Comparison of ENCODE assay signal across 8 cellular contexts in the genomic region with DNA sequence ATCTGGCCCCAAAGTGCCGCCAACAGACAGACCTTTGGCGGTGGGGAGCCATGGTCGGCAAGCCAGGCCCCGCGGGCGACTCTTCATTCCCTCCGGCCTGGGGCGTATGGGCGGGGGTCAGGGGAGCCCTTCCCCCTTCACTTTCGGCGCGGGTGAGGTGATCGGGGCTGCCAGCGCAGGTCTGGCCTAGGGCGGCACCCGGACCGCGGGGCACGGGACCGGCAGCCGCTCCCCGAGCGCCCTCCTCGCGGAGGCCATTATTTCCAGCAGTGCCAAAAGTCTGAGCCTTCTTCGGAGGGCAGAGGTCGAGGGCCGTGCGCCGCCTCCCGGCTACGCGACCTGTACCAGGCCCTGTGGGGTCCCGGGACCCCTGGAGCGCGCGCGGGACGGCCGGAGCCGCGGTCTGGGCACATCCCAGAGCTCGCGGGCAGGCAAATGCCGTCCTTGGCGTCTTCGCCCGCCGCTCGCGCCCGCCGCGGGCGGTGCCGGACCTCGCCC. TPM values are rescaled to one million over a fixed set of nuclear protein-coding genes. Genes with fewer than 3 reads are reported as not detected.
DNase-seq lines count a peak whose midpoint lies in the region; ATAC-seq, FAIRE-seq and TF ChIP-seq lines count a peak whose summit lies in the region.

No MANE protein-coding gene starts in this region.

- no peaks in the 10 kb centered on the region for H3K9me2 ChIP-seq in GM23338 (ENCODE audit: insufficient read depth)

- intact Hi-C loops in pancreas (cut with DNase I): no loop called here

- H3K27me3 ChIP-seq in GM23338 (ENCODE audit: insufficient read depth) (no peaks in the 10 kb centered on the region), pancreas (no peaks in the 10 kb centered on the region)

- peak overlapping the region; percentile 83 for H3K4me2 ChIP-seq in GM23338

- peak overlapping the region; percentile 70 for H3K4me3 ChIP-seq in GM23338
- H3K4me3 ChIP-seq in LNCaP clone FGC (ENCODE audit: low read depth, low read length): peak overlapping the region; percentile 83
- peak overlapping the region; percentile 70 to 96 (median 92) for H3K4me3 ChIP-seq in pancreas

- no peaks in the 10 kb centered on the region for H3K27me3 Mint-ChIP-seq in GM23338 (ENCODE audit: insufficient read depth, low read depth, poor library complexity)

- DNase-seq in DMS53 (lab: John Stamatoyannopoulos, UW) (peak; percentile 72), DMS53 treated with DMSO at 0.1 percent for 48 hours (lab: John Stamatoyannopoulos, UW; ENCODE audit: unreplicated experiment) (no peak), GM23338 (ENCODE audit: low spot score) (peak; percentile 41), LNCaP clone FGC (ENCODE audit: low read depth) (no peak), germinal center (ENCODE audit: low spot score) (peak; percentile 48), pancreas (peak in 4 of 6 donors; percentile 28 to 86 (median 67)), MV-4-11 (lab: John Stamatoyannopoulos, UW) (no peak)
- peak; percentile 25 for DNase-seq in activated T-helper 9 cell treated with anti-CD3 and anti-CD28 coated beads, Interleukin-2, amount 50 U/mL, for 16 hours (ENCODE audit: low read depth)

- H3K4me1 ChIP-seq in GM23338 (ENCODE audit: insufficient read depth) (peaks cover 9% of the 10 kb centered on the region; the same call in 1 of the 2 replicates), pancreas (peaks cover 0 to 21% (median 7%) of the 10 kb centered on the region in 3 donors)

- H3K9me3 Mint-ChIP-seq in GM23338: no peaks in the 10 kb centered on the region

- H3K79me2 ChIP-seq in GM23338 (replicated peaks; ENCODE audit: insufficient read depth): peaks cover 47% of the 10 kb centered on the region

- TF ChIP-seq CTCF in GM23338 (conservative IDR thresholded peaks at IDR 0.05; ENCODE audit: low read depth in 2 of 2) (no peak), LNCaP clone FGC (IDR thresholded peaks at IDR 0.05; ENCODE audit: control insufficient read depth, extremely low read depth, insufficient read depth) (no peak), pancreas (IDR thresholded peaks at IDR 0.05) (no peak)

- H3K36me3 ChIP-seq in GM23338 (ENCODE audit: insufficient read depth) (no peaks in the 10 kb centered on the region), pancreas (no peaks in the 10 kb centered on the region)

- H3F3A ChIP-seq in GM23338 (replicated peaks; ENCODE audit: low read depth): no peaks in the 10 kb centered on the region

- WGBS in pancreas, 2 donors: 0 to 1% methylated on average over 38 to 55 of the region's 57 CpGs

- H3K27ac ChIP-seq in GM23338 (ENCODE audit: low read depth) (peak overlapping the region; percentile 93), pancreas (peak overlapping the region; percentile 96 to 99 (median 98))

- peak; percentile 56 for ATAC-seq in GM23338
- peak; percentile 25 to 52 (median 36) for ATAC-seq in pancreas

- no peaks in the 10 kb centered on the region for H3K9me3 ChIP-seq in pancreas

- no peak overlapping the region for H2AFZ ChIP-seq in GM23338

- H3K4me1 Mint-ChIP-seq in GM23338: peaks cover 10% of the 10 kb centered on the region; the same call in 2 of the 3 replicates

- H4K20me1 ChIP-seq in GM23338 (replicated peaks; ENCODE audit: insufficient read depth): no peaks in the 10 kb centered on the region

- H3K36me3 Mint-ChIP-seq in GM23338 (ENCODE audit: low read depth): 0 out of 3 replicates have a peak, but pooled peaks cover 5% of the 10 kb centered on the region

- H3K4me3 Mint-ChIP-seq in GM23338: peak overlapping the region; percentile 93

- FAIRE-seq in pancreas (lab: Jason Lieb, UNC): no peak

- H3K27ac Mint-ChIP-seq in GM23338: peak overlapping the region; percentile 95

TF ChIP-seq in GM23338, 12 proteins besides CTCF, POLR2A, EP300 and RAD21:
- peak; percentile 10; the same call in 1 of the 2 replicates for TF ChIP-seq POLR2AphosphoS5 (IDR thresholded peaks at IDR 0.05; ENCODE audit: low read depth)
- TF ChIP-seq NANOG (IDR thresholded peaks at IDR 0.05; ENCODE audit: borderline replicate concordance): no peak

RNA-seq across cellular contexts. Expression of a gene that starts 0.6 kb away (rescaled TPM):
- 91.6 and 102 TPM in 2 replicates for total RNA-seq in GM23338 (2014; rRNA removed; shearing (Covaris generic))
- polyA plus RNA-seq in GM23338 (2016; fragmentation: Nextera tagmentation; extraction: Ambion mirVana): 14.9 and 22.8 TPM in 2 replicates
- 10 to 100 TPM in 5 of 6 donors, 1 to 10 TPM in 1; 8.7 to 27.5 (median 16.3) TPM for total RNA-seq in pancreas
- 10 to 100 TPM in 1 of 2 donors, 1 to 10 TPM in 1; 5.5 to 16.9 TPM for polyA plus RNA-seq in pancreas

RNA-seq across cellular contexts. Expression of a gene that starts 28.5 kb away (rescaled TPM):
- not detected in 2 replicates for total RNA-seq in GM23338 (2014; rRNA removed; shearing (Covaris generic))
- polyA plus RNA-seq in GM23338 (2016; fragmentation: Nextera tagmentation; extraction: Ambion mirVana) (not detected in 2 replicates), pancreas (not detected)
- total RNA-seq in pancreas: not detected

Comparison
In these comparisons a context has a peak if more than half of its experiments do, and no peak if none do; other contexts are left out.
1. DNase-seq: peak in DMS53 (single experiment), GM23338 (single experiment), activated T-helper 9 cell treated with anti-CD3 and anti-CD28 coated beads, Interleukin-2, amount 50 U/mL, for 16 hours (single experiment), germinal center (single experiment) and pancreas (4 of 6); none in DMS53 treated with DMSO at 0.1 percent for 48 hours (single experiment), LNCaP clone FGC (single experiment) and MV-4-11 (single experiment).
2. Peak in every context shown above with its lines, with median percentiles within 50 percentile points of each other: H3K4me3 ChIP-seq.